Comparison of ENCODE assay signal across 8 cellular contexts in genomic region chr9:131676431-131676972, GRCh38.
DNase-seq lines count a peak whose midpoint lies in the region; ATAC-seq lines count a peak whose summit lies in the region.

No MANE protein-coding gene starts in this region.

- DNase-seq in stimulated activated CD4-positive, alpha-beta T cell treated with anti-CD3 and anti-CD28 coated beads, Interleukin-15, amount 100 ng/mL, for 24 hours: peak; percentile 36
- DNase-seq in stimulated activated CD4-positive, alpha-beta T cell treated with anti-CD3 and anti-CD28 coated beads, Interleukin-2, amount 100 ng/mL, for 24 hours: no peak
- DNase-seq in activated T-cell treated with anti-CD3 and anti-CD28 coated beads, Interleukin-2, amount 50 U/mL, for 24 hours: no peak
- DNase-seq in left lobe of liver (ENCODE audit: low spot score) (no peak), aorta (no peak), amygdala (lab: John Stamatoyannopoulos, UW) (no peak), NCI-H187 treated with DMSO at 0.1 percent for 48 hours (lab: John Stamatoyannopoulos, UW) (no peak)

- no peak overlapping the region for H3K4me3 ChIP-seq in aorta (ENCODE audit: low read length in 2 of 2)

- no peaks in the 10 kb centered on the region for H3K27me3 Mint-ChIP-seq in activated T-cell treated with anti-CD3 and anti-CD28 coated beads, Interleukin-2, amount 50 U/mL, for 24 hours

- intact Hi-C loops in aorta (cut with DNase I): loop anchor here (5.0 kb wide), 5 partner anchors 34 to 69 kb away; no protein-coding TSS in a partner anchor

- peak overlapping the region; percentile 76 to 96 for H3K27ac ChIP-seq in aorta (ENCODE audit: low read depth in 1 of 2, low read length in 2 of 2)

- peak; percentile 30 for ATAC-seq in left lobe of liver
- no peak for ATAC-seq in aorta (ENCODE audit: low FRiP score)
- no peak for ATAC-seq in GM19328 (IDR thresholded peaks at IDR 0.05; ENCODE audit: unreplicated experiment)

- H3K4me1 ChIP-seq in aorta (ENCODE audit: control insufficient read depth in 1 of 2, insufficient read depth in 2 of 2, low read length in 2 of 2): peaks cover 0 to 12% of the 10 kb centered on the region in 2 donors

- H3K27me3 ChIP-seq in aorta (ENCODE audit: control insufficient read depth in 1 of 2, insufficient read depth in 2 of 2, low read length in 1 of 2): no peaks in the 10 kb centered on the region

- peak overlapping the region; percentile 72 for H3K4me3 Mint-ChIP-seq in activated T-cell treated with anti-CD3 and anti-CD28 coated beads, Interleukin-2, amount 50 U/mL, for 24 hours

- H3K36me3 ChIP-seq in aorta (ENCODE audit: control insufficient read depth in 1 of 2, insufficient read depth in 2 of 2, low read length in 1 of 2): no peaks in the 10 kb centered on the region

- H3K9me3 ChIP-seq in aorta (ENCODE audit: control insufficient read depth, low read length): no peaks in the 10 kb centered on the region

- WGBS in aorta, 2 donors: 8 to 15% methylated on average over 6 of the region's 6 CpGs

- peaks cover 35% of the 10 kb centered on the region for H3K36me3 Mint-ChIP-seq in activated T-cell treated with anti-CD3 and anti-CD28 coated beads, Interleukin-2, amount 50 U/mL, for 24 hours (ENCODE audit: low read depth)

- peaks cover 99% of the 10 kb centered on the region for H3K4me1 Mint-ChIP-seq in activated T-cell treated with anti-CD3 and anti-CD28 coated beads, Interleukin-2, amount 50 U/mL, for 24 hours (ENCODE audit: low read depth)

- peak overlapping the region; percentile 95 for H3K27ac Mint-ChIP-seq in activated T-cell treated with anti-CD3 and anti-CD28 coated beads, Interleukin-2, amount 50 U/mL, for 24 hours

- no peaks in the 10 kb centered on the region for H3K9me3 Mint-ChIP-seq in activated T-cell treated with anti-CD3 and anti-CD28 coated beads, Interleukin-2, amount 50 U/mL, for 24 hours
